In the genomic region with DNA sequence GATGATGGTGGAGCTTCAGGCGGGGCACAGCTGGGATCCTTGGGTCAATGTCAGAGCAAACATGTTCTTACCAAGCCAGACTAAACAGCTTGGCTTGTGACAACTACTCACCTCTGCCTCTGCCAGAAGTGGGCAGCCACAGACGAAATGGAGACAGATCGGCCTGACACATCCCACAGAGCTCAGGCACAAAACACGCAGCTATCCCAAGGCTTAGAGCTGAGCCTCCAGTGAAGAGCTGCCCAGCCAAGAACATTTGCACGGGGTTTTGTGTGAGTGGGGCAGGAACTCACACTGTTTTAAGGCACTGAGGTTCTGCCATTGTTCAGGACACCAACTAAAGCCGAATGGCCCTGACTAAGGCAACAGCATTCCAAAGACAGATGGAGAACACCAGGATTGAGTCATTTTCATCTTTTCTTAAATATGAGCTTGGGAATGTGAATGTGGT, we compare ENCODE assay signal across 1 cellular context.
TF ChIP-seq lines count a peak whose summit lies in the region.

No MANE protein-coding gene starts in this region.

TF ChIP-seq in H1, 55 proteins besides CTCF, POLR2A, EP300 and RAD21 (continued from another document):
- TF ChIP-seq, protein P1, sequence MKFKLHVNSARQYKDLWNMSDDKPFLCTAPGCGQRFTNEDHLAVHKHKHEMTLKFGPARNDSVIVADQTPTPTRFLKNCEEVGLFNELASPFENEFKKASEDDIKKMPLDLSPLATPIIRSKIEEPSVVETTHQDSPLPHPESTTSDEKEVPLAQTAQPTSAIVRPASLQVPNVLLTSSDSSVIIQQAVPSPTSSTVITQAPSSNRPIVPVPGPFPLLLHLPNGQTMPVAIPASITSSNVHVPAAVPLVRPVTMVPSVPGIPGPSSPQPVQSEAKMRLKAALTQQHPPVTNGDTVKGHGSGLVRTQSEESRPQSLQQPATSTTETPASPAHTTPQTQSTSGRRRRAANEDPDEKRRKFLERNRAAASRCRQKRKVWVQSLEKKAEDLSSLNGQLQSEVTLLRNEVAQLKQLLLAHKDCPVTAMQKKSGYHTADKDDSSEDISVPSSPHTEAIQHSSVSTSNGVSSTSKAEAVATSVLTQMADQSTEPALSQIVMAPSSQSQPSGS (IDR thresholded peaks at IDR 0.05; ENCODE audit: low read length), result no peak
- TF ChIP-seq HDAC2 (IDR thresholded peaks at IDR 0.05; ENCODE audit: borderline replicate concordance in 1 of 2, low read depth in 2 of 2, low read length in 2 of 2), result no peak
